In the genomic region with DNA sequence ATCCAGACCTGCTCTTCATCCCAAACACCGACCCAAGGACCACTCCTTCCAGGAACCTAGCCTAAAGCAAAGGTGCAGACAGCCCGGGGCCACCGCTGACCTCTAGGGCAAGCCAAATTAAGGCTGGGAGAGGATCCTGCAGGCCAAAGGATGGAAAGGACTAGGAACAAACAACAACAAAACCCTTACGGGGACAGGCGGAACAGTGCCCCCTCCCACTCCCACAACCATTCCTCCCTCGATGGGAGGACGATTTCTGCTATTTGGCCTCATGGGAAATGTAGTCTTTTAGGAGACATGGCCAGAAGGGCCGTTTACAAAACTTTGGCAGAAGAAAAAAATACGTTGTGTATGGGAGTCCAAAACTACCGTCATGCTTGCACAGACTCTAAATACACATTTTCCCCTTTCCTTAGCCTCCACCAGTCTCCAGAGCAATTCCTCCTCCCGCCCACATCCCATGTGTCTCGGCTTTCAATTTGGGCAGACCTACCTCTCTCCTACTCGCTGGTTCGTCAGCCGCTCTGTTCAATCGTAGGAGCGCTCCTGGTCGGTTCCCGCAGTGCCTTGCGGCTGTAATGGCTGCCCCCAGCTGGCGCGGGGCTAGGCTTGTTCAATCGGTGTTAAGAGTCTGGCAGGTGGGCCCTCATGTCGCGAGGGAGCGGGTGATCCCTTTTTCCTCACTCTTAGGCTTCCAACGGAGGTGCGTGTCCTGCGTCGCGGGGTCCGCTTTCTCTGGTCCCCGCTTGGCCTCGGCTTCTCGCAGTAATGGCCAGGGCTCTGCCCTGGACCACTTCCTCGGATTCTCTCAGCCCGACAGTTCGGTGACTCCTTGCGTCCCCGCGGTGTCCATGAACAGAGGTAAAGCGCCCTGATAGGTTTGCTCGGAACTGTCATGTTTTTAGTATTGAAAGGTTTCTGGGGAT, we compare ENCODE assay signal across 1 cellular context.
TF ChIP-seq lines count a peak whose summit lies in the region.

A gene (plus strand): TSS at position 560 of the 926 bp plus-strand sequence. CDS start 19 bp downstream, at position 579.

TF ChIP-seq in HEK293, 187 proteins besides CTCF, POLR2A, EP300 and RAD21 (continued from another document and continues in another):
- TF ChIP-seq KLF16 (tag by site-specific recombination; IDR thresholded peaks at IDR 0.05), result peak; percentile 74
- TF ChIP-seq KLF9 (tag by site-specific recombination; IDR thresholded peaks at IDR 0.05; ENCODE audit: low read depth), result peak; percentile 51
- peak; percentile 73; the same call in 1 of the 2 replicates for TF ChIP-seq ZFP37 (tag by site-specific recombination; IDR thresholded peaks at IDR 0.05)
- TF ChIP-seq ZBTB20 (tag by site-specific recombination; IDR thresholded peaks at IDR 0.05), result peak; percentile 68; the same call in 1 of the 2 replicates
- TF ChIP-seq ZNF211 (tag by site-specific recombination; IDR thresholded peaks at IDR 0.05; ENCODE audit: low read depth), result no peak
- TF ChIP-seq ZNF335 (tag by site-specific recombination; conservative IDR thresholded peaks at IDR 0.05), result peak; percentile 99
- TF ChIP-seq RBAK (tag by site-specific recombination; IDR thresholded peaks at IDR 0.05), result no peak
- TF ChIP-seq, protein P1, sequence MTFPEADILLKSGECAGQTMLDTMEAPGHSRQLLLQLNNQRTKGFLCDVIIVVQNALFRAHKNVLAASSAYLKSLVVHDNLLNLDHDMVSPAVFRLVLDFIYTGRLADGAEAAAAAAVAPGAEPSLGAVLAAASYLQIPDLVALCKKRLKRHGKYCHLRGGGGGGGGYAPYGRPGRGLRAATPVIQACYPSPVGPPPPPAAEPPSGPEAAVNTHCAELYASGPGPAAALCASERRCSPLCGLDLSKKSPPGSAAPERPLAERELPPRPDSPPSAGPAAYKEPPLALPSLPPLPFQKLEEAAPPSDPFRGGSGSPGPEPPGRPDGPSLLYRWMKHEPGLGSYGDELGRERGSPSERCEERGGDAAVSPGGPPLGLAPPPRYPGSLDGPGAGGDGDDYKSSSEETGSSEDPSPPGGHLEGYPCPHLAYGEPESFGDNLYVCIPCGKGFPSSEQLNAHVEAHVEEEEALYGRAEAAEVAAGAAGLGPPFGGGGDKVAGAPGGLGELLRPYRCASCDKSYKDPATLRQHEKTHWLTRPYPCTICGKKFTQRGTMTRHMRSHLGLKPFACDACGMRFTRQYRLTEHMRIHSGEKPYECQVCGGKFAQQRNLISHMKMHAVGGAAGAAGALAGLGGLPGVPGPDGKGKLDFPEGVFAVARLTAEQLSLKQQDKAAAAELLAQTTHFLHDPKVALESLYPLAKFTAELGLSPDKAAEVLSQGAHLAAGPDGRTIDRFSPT (tag by site-specific recombination; IDR thresholded peaks at IDR 0.05), result no peak
- no peak for TF ChIP-seq ZNF654 (tag by site-specific recombination; IDR thresholded peaks at IDR 0.05; ENCODE audit: low read depth)
- TF ChIP-seq, protein P2, sequence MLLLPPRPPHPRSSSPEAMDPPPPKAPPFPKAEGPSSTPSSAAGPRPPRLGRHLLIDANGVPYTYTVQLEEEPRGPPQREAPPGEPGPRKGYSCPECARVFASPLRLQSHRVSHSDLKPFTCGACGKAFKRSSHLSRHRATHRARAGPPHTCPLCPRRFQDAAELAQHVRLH (tag by site-specific recombination; IDR thresholded peaks at IDR 0.05), result peak; percentile 96
- TF ChIP-seq, protein P3, sequence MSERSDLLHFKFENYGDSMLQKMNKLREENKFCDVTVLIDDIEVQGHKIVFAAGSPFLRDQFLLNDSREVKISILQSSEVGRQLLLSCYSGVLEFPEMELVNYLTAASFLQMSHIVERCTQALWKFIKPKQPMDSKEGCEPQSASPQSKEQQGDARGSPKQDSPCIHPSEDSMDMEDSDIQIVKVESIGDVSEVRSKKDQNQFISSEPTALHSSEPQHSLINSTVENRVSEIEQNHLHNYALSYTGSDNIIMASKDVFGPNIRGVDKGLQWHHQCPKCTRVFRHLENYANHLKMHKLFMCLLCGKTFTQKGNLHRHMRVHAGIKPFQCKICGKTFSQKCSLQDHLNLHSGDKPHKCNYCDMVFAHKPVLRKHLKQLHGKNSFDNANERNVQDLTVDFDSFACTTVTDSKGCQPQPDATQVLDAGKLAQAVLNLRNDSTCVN (tag by site-specific recombination; optimal IDR thresholded peaks at IDR 0.05), result peak; percentile 38
- peak; percentile 73; the same call in 1 of the 2 replicates for TF ChIP-seq ZNF501 (tag by site-specific recombination; IDR thresholded peaks at IDR 0.05)
- peak; percentile 79 for TF ChIP-seq SP2 (tag by site-specific recombination; IDR thresholded peaks at IDR 0.05)
- TF ChIP-seq, protein P4, sequence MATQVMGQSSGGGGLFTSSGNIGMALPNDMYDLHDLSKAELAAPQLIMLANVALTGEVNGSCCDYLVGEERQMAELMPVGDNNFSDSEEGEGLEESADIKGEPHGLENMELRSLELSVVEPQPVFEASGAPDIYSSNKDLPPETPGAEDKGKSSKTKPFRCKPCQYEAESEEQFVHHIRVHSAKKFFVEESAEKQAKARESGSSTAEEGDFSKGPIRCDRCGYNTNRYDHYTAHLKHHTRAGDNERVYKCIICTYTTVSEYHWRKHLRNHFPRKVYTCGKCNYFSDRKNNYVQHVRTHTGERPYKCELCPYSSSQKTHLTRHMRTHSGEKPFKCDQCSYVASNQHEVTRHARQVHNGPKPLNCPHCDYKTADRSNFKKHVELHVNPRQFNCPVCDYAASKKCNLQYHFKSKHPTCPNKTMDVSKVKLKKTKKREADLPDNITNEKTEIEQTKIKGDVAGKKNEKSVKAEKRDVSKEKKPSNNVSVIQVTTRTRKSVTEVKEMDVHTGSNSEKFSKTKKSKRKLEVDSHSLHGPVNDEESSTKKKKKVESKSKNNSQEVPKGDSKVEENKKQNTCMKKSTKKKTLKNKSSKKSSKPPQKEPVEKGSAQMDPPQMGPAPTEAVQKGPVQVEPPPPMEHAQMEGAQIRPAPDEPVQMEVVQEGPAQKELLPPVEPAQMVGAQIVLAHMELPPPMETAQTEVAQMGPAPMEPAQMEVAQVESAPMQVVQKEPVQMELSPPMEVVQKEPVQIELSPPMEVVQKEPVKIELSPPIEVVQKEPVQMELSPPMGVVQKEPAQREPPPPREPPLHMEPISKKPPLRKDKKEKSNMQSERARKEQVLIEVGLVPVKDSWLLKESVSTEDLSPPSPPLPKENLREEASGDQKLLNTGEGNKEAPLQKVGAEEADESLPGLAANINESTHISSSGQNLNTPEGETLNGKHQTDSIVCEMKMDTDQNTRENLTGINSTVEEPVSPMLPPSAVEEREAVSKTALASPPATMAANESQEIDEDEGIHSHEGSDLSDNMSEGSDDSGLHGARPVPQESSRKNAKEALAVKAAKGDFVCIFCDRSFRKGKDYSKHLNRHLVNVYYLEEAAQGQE (tag by site-specific recombination; IDR thresholded peaks at IDR 0.05), result no peak; the same call in 1 of the 2 replicates
- TF ChIP-seq ZNF132 (tag by site-specific recombination; IDR thresholded peaks at IDR 0.05; ENCODE audit: borderline replicate concordance), result no peak
- peak; percentile 87; the same call in 1 of the 2 replicates for TF ChIP-seq ZNF324 (tag by site-specific recombination; IDR thresholded peaks at IDR 0.05)
- peak; percentile 51; the same call in 1 of the 2 replicates for TF ChIP-seq ZBTB8A (tag by site-specific recombination; IDR thresholded peaks at IDR 0.05)
- peak; percentile 73 for TF ChIP-seq EGR2 (tag by site-specific recombination; IDR thresholded peaks at IDR 0.05; ENCODE audit: low read depth)
- TF ChIP-seq ZNF777 (tag by site-specific recombination; IDR thresholded peaks at IDR 0.05; ENCODE audit: borderline replicate concordance), result no peak
- TF ChIP-seq ZNF600 (tag by site-specific recombination; IDR thresholded peaks at IDR 0.05), result peak; percentile 52
- TF ChIP-seq ZNF610 (tag by site-specific recombination; IDR thresholded peaks at IDR 0.05; ENCODE audit: borderline replicate concordance), result peak; percentile 87
- 0 out of 2 replicates have a peak, but pooled peaks have one; percentile 43 for TF ChIP-seq IKZF3 (tag by site-specific recombination; IDR thresholded peaks at IDR 0.05)
- peak; percentile 96 for TF ChIP-seq TRIM28 (IDR thresholded peaks at IDR 0.05; ENCODE audit: borderline replicate concordance, low read length)
- TF ChIP-seq ZBTB17 (tag by site-specific recombination; IDR thresholded peaks at IDR 0.05), result peak; percentile 100
- peak; percentile 40; the same call in 1 of the 2 replicates for TF ChIP-seq ZIC2 (tag by site-specific recombination; IDR thresholded peaks at IDR 0.05)
- TF ChIP-seq ZNF138 (tag by site-specific recombination; IDR thresholded peaks at IDR 0.05; ENCODE audit: borderline replicate concordance), result no peak
- TF ChIP-seq ZFHX2 (tag by site-specific recombination; conservative IDR thresholded peaks at IDR 0.05), result peak; percentile 87
- no peak for TF ChIP-seq ZNF510 (tag by site-specific recombination; IDR thresholded peaks at IDR 0.05; ENCODE audit: insufficient replicate concordance)
- TF ChIP-seq, protein P5, sequence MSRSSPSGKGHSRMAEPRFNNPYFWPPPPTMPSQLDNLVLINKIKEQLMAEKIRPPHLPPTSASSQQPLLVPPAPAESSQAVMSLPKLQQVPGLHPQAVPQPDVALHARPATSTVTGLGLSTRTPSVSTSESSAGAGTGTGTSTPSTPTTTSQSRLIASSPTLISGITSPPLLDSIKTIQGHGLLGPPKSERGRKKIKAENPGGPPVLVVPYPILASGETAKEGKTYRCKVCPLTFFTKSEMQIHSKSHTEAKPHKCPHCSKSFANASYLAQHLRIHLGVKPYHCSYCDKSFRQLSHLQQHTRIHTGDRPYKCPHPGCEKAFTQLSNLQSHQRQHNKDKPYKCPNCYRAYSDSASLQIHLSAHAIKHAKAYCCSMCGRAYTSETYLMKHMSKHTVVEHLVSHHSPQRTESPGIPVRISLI (tag by site-specific recombination; IDR thresholded peaks at IDR 0.05), result no peak
- TF ChIP-seq ZNF629 (tag by site-specific recombination; IDR thresholded peaks at IDR 0.05), result peak; percentile 67
- TF ChIP-seq SP3 (tag by site-specific recombination; IDR thresholded peaks at IDR 0.05), result peak; percentile 98
- no peak for TF ChIP-seq ZNF16 (tag by site-specific recombination; IDR thresholded peaks at IDR 0.05; ENCODE audit: low read depth)
- TF ChIP-seq BCL11B (tag by site-specific recombination; IDR thresholded peaks at IDR 0.05; ENCODE audit: low read depth), result no peak
- TF ChIP-seq ZNF394 (tag by site-specific recombination; IDR thresholded peaks at IDR 0.05; ENCODE audit: borderline replicate concordance), result peak; percentile 62; the same call in 1 of the 2 replicates
- peak; percentile 98 for TF ChIP-seq YY2 (tag by site-specific recombination; IDR thresholded peaks at IDR 0.05)
- TF ChIP-seq, protein P6, sequence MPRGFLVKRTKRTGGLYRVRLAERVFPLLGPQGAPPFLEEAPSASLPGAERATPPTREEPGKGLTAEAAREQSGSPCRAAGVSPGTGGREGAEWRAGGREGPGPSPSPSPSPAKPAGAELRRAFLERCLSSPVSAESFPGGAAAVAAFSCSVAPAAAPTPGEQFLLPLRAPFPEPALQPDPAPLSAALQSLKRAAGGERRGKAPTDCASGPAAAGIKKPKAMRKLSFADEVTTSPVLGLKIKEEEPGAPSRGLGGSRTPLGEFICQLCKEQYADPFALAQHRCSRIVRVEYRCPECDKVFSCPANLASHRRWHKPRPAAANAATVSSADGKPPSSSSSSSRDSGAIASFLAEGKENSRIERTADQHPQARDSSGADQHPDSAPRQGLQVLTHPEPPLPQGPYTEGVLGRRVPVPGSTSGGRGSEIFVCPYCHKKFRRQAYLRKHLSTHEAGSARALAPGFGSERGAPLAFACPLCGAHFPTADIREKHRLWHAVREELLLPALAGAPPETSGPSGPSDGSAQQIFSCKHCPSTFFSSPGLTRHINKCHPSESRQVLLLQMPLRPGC (tag by site-specific recombination; IDR thresholded peaks at IDR 0.05), result no peak
- TF ChIP-seq, protein P7, sequence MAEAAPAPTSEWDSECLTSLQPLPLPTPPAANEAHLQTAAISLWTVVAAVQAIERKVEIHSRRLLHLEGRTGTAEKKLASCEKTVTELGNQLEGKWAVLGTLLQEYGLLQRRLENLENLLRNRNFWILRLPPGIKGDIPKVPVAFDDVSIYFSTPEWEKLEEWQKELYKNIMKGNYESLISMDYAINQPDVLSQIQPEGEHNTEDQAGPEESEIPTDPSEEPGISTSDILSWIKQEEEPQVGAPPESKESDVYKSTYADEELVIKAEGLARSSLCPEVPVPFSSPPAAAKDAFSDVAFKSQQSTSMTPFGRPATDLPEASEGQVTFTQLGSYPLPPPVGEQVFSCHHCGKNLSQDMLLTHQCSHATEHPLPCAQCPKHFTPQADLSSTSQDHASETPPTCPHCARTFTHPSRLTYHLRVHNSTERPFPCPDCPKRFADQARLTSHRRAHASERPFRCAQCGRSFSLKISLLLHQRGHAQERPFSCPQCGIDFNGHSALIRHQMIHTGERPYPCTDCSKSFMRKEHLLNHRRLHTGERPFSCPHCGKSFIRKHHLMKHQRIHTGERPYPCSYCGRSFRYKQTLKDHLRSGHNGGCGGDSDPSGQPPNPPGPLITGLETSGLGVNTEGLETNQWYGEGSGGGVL (tag by site-specific recombination; IDR thresholded peaks at IDR 0.05), result no peak
- TF ChIP-seq ZSCAN30 (tag by site-specific recombination; IDR thresholded peaks at IDR 0.05), result peak; percentile 18
- TF ChIP-seq, protein P8, sequence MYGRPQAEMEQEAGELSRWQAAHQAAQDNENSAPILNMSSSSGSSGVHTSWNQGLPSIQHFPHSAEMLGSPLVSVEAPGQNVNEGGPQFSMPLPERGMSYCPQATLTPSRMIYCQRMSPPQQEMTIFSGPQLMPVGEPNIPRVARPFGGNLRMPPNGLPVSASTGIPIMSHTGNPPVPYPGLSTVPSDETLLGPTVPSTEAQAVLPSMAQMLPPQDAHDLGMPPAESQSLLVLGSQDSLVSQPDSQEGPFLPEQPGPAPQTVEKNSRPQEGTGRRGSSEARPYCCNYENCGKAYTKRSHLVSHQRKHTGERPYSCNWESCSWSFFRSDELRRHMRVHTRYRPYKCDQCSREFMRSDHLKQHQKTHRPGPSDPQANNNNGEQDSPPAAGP (tag by site-specific recombination; IDR thresholded peaks at IDR 0.05), result peak; percentile 84; the same call in 1 of the 2 replicates
- peak; percentile 70 for TF ChIP-seq SP7 (tag by site-specific recombination; IDR thresholded peaks at IDR 0.05)
- TF ChIP-seq ZNF174 (tag by site-specific recombination; IDR thresholded peaks at IDR 0.05), result no peak
- no peak for TF ChIP-seq ZNF169 (tag by site-specific recombination; IDR thresholded peaks at IDR 0.05)
- TF ChIP-seq SCRT2 (tag by site-specific recombination; IDR thresholded peaks at IDR 0.05), result no peak
- TF ChIP-seq ZFP69B (tag by site-specific recombination; IDR thresholded peaks at IDR 0.05), result peak; percentile 93
- no peak for TF ChIP-seq ZNF571 (tag by site-specific recombination; IDR thresholded peaks at IDR 0.05)
- no peak for TF ChIP-seq OVOL3 (tag by site-specific recombination; IDR thresholded peaks at IDR 0.05)
